In genomic region chr6:1834641-1835516, GRCh38 we compare ENCODE assay signal across 1 cellular context.
TF ChIP-seq lines count a peak whose summit lies in the region.

No MANE protein-coding gene starts in this region.

TF ChIP-seq in HEK293, 187 proteins besides CTCF, POLR2A, EP300 and RAD21 (continued from another document):
- TF ChIP-seq ZBTB44 (tag by site-specific recombination; IDR thresholded peaks at IDR 0.05), result no peak
- TF ChIP-seq ZNF530 (tag by site-specific recombination; IDR thresholded peaks at IDR 0.05; ENCODE audit: low read depth), result no peak
